In the genomic region with DNA sequence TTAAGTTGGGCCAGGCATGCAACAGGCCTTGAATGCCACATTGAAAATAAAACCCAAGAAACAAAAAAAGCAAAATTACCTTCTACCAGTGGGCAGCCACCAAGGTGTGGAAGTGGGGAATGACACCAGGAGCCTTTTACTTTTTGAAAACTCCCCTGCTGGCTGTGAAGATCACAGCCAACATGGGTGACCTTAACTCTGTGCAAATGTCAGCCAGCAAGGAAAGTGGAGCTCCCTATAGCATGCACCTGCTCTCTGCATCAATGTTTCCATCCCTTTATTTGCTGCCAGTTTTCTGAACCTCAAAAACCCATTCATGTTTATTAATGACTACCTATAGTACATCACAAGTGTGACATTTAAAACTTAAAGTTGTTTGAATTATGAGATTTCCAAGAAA, we compare ENCODE assay signal across 23 cellular contexts.
"Had no signal": no experiment of that assay in that cellular context is flagged by ENCODE, and none has a peak within 500 bp of the region (broad histone marks: within the 10 kb centered on the region; RNA-seq: fewer than 3 reads in every experiment).

No MANE protein-coding gene starts in this region.

- H3K27me3 ChIP-seq: gastrocnemius medialis had no signal

- H3K27ac ChIP-seq: coronary artery, dorsolateral prefrontal cortex, epithelial cell of prostate, esophagus squamous epithelium, gastrocnemius medialis, heart right ventricle, left lung, lower lobe of right lung had no signal

- DNase-seq: dermis blood vessel endothelial cell; dorsolateral prefrontal cortex; effector CD4-positive, alpha-beta T cell; effector memory CD4-positive, alpha-beta T cell; erythroblast; esophagus squamous epithelium; foreskin fibroblast; foreskin melanocyte; gastrocnemius medialis; glutamatergic neuron; head of caudate nucleus; heart right ventricle; hippocampal formation; left cardiac atrium; left lung; left ventricle myocardium superior; lower lobe of right lung; mesenchymal stem cell; mucosa of descending colon had no signal

- H3K36me3 ChIP-seq: esophagus squamous epithelium, gastrocnemius medialis, heart right ventricle, left lung, lower lobe of right lung had no signal

- H3K4me3 ChIP-seq: coronary artery, dorsolateral prefrontal cortex, esophagus squamous epithelium, gastrocnemius medialis, heart right ventricle, left lung, lower lobe of right lung, mucosa of descending colon had no signal

- ATAC-seq: esophagus mucosa, gastrocnemius medialis, heart right ventricle, left cardiac atrium, left lung, left ventricle myocardium superior, lower lobe of right lung, mucosa of descending colon had no signal

- H3K4me1 ChIP-seq: gastrocnemius medialis, left lung, lower lobe of right lung had no signal

- H3K4me3 Mint-ChIP-seq: mesothelial cell of epicardium had no signal

- H3K27ac Mint-ChIP-seq: mesothelial cell of epicardium had no signal

- H3K36me3 Mint-ChIP-seq: mesothelial cell of epicardium had no signal

- H3K9me3 Mint-ChIP-seq: mesothelial cell of epicardium had no signal

- H3K9me3 ChIP-seq: gastrocnemius medialis, heart right ventricle, lower lobe of right lung, mucosa of descending colon had no signal
